Comparison of ENCODE assay signal across 10 cellular contexts in the genomic region with DNA sequence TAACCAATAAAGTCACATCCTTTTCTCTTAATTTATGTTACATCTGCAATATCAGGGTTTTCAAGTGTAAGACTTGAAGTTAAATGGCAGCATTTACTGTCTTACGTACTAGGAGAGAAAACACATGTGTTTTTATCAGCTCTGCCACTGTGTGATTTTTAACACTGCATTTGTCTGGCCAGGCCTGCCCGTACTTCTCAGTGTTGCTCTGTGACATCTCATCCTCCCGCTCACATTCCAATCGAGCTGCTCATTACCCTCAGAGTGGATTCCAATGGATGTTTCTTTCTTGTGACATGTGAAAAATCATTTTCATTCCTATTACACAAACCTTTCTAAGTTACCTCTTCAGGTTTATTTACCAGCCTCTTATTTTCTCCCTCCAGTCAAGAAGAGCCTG.
DNase-seq lines count a peak whose midpoint lies in the region; ATAC-seq and TF ChIP-seq lines count a peak whose summit lies in the region.
"Had no signal": no experiment of that assay in that cellular context is flagged by ENCODE, and none has a peak within 500 bp of the region (broad histone marks: within the 10 kb centered on the region; RNA-seq: fewer than 3 reads in every experiment).

No MANE protein-coding gene starts in this region.

- H3K4me1 ChIP-seq in PC-9 (replicated peaks; ENCODE audit: insufficient read depth), result 0 out of 2 replicates have a peak, but pooled peaks cover 4% of the 10 kb centered on the region
- H3K4me1 ChIP-seq: Caco-2 had no signal

- H3K27ac Mint-ChIP-seq in natural killer cell, result no peak overlapping the region
- H3K27ac Mint-ChIP-seq: IgD-negative memory B cell had no signal

- H3K27ac ChIP-seq in PC-9, result no peak overlapping the region

- no peaks in the 10 kb centered on the region for H3K27me3 ChIP-seq in PC-9 (ENCODE audit: insufficient read depth, low read depth)

- peak; percentile 78 for DNase-seq in AG20443 (ENCODE audit: low spot score)
- DNase-seq in PC-9, result peak; percentile 63 to 66
- peak; percentile 13 for DNase-seq in mucosa of gallbladder (ENCODE audit: low spot score)
- DNase-seq in natural killer cell, result no peak
- DNase-seq in COR-L47 (lab: John Stamatoyannopoulos, UW), result no peak
- no peak for DNase-seq in ecto neural progenitor cell (ENCODE audit: low spot score)

- no peaks in the 10 kb centered on the region for H3F3A ChIP-seq in PC-9 (ENCODE audit: insufficient read depth, low read depth)

- ATAC-seq in esophagus mucosa, result peak; percentile 43
- ATAC-seq in natural killer cell, result no peak
- no peak for ATAC-seq in HG02759 (IDR thresholded peaks at IDR 0.05; ENCODE audit: unreplicated experiment)

- BruUV-seq in PC-9 (replicated peaks; lab: Mats Ljungman, UMichigan), result no TSS peak

- no peaks in the 10 kb centered on the region for H3K36me3 Mint-ChIP-seq in natural killer cell
- H3K36me3 Mint-ChIP-seq: IgD-negative memory B cell had no signal

- H2AFZ ChIP-seq in PC-9, result 0 out of 2 replicates have a peak overlapping the region, but pooled peaks have one; percentile 23

- H3K9me2 ChIP-seq in PC-9 (ENCODE audit: insufficient read depth), result no peaks in the 10 kb centered on the region

- no peak overlapping the region for H3K4me3 ChIP-seq in PC-9

- no peaks in the 10 kb centered on the region for H3K4me1 Mint-ChIP-seq in natural killer cell
- H3K4me1 Mint-ChIP-seq: IgD-negative memory B cell had no signal

- H3K36me3 ChIP-seq in PC-9 (ENCODE audit: low read depth), result no peaks in the 10 kb centered on the region

- POLR2A ChIA-PET in PC-9 (lab: Charles Lee; ENCODE audit: unreplicated experiment), result no interaction called here

- CTCF ChIA-PET in PC-9 (lab: Charles Lee), result no interaction called here

- H3K9me3 Mint-ChIP-seq in natural killer cell, result no peaks in the 10 kb centered on the region

- no peaks in the 10 kb centered on the region for H3K79me2 ChIP-seq in PC-9 (ENCODE audit: low read depth)

- no peaks in the 10 kb centered on the region for H3K9me3 ChIP-seq in PC-9 (ENCODE audit: insufficient read depth, low read depth)
- H3K9me3 ChIP-seq: Caco-2 had no signal

- TF ChIP-seq CTCF in PC-9 (conservative IDR thresholded peaks at IDR 0.05) (no peak), natural killer cell (IDR thresholded peaks at IDR 0.05) (no peak)

- H3K4me3 Mint-ChIP-seq in natural killer cell, result no peak overlapping the region
- H3K4me3 Mint-ChIP-seq: IgD-negative memory B cell had no signal

- intact Hi-C loops in PC-9 (cut with micrococcal nuclease; ENCODE audit: unreplicated experiment) (loop anchor here (2.0 to 10.0 kb wide), 2 partner anchors 350 to 420 kb away; a partner anchor contains a TSS), natural killer cell (cut with micrococcal nuclease) (no loop called here)

- peaks cover 0 to 11% of the 10 kb centered on the region in 2 donors for H3K27me3 Mint-ChIP-seq in natural killer cell (ENCODE audit: low read depth in 2 of 2)
- H3K27me3 Mint-ChIP-seq: IgD-negative memory B cell had no signal

- H4K20me1 ChIP-seq in PC-9 (ENCODE audit: insufficient read depth), result no peaks in the 10 kb centered on the region

- H3K4me2 ChIP-seq in PC-9, result no peak overlapping the region

Comparison
In these comparisons a context has a peak if more than half of its experiments do, and no peak if none do; other contexts are left out.
1. DNase-seq: peak in AG20443 (single experiment), PC-9 (2 of 2) and mucosa of gallbladder (single experiment); none in natural killer cell (single experiment), COR-L47 (single experiment) and ecto neural progenitor cell (single experiment).